8 cellular contexts compared by ENCODE assay signal in the genomic region with DNA sequence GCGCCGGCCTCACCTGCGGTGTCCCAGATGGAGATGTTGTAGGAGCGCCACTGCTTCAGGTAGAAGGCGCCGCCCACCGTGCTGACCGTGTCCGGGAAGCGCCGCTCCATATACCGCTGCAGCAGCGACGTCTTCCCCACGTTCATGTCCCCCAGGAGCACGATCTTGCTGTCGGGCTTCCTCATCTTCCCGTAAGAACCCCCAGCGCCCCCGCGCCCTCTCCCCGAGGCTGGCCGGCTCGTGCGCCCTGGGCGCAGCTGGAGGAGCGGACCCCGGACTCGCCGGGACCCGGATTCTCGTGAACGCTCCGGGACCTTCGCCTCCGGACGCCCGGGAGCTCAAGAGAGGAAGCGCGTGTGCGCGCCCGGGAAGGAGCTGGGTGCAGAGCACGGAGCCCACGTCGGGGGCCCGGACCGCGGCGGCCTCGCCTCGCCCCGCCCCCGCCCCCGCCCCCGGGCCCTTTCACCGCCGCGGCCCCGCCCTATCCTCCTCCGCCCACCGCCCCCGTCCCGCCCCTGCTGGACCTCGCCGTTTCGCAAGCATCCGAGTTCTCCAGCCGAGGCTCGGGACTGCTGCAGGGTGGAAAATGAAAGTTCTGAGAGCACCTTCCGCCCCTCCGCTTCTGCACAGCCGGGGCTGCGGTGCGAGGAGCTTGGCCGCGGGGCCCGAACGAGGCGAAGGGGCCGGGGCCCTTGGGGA. TPM values are rescaled to one million over a fixed set of nuclear protein-coding genes. Genes with fewer than 3 reads are reported as not detected.
A peak's percentile ranks its signal among the peaks of the same experiment; 100 is the strongest.
DNase-seq lines count a peak whose midpoint lies in the region; ATAC-seq and TF ChIP-seq lines count a peak whose summit lies in the region.

A gene with protein sequence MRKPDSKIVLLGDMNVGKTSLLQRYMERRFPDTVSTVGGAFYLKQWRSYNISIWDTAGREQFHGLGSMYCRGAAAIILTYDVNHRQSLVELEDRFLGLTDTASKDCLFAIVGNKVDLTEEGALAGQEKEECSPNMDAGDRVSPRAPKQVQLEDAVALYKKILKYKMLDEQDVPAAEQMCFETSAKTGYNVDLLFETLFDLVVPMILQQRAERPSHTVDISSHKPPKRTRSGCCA (minus strand): TSS at position 388 of the 699 bp plus-strand sequence. CDS start 203 bp downstream, at position 185.

- POLR2A ChIA-PET in BJ (lab: Charles Lee) = interaction anchor here (0.6 to 1.2 kb wide), 3 partner anchors 141 to 249 kb away, joined by 3 read pairs; no protein-coding TSS in a partner anchor

- peaks cover 6% of the 10 kb centered on the region; the same call in 1 of the 2 replicates for H3K27me3 ChIP-seq in BJ (ENCODE audit: control insufficient read depth, insufficient read depth, low read length)
- peaks cover 54% of the 10 kb centered on the region for H3K27me3 ChIP-seq in OCI-LY3 (ENCODE audit: low read depth, low read length)
- H3K27me3 ChIP-seq in esophagus (ENCODE audit: control insufficient read depth in 1 of 2, insufficient read depth in 2 of 2, low read length in 2 of 2) = no peaks in the 10 kb centered on the region

- H3K9me3 ChIP-seq in OCI-LY3 (ENCODE audit: insufficient read depth, low read length) (no peaks in the 10 kb centered on the region), esophagus (ENCODE audit: control insufficient read depth in 2 of 2, insufficient read depth in 1 of 2, low read depth in 1 of 2, low read length in 1 of 2) (no peaks in the 10 kb centered on the region)

- H3K9ac ChIP-seq in OCI-LY3 (ENCODE audit: low read length) = no peak within 1 kb of the TSS; the same call in 1 of the 2 replicates

- no peak for TF ChIP-seq CTCF in BJ (IDR thresholded peaks at IDR 0.05; ENCODE audit: insufficient read depth, low read depth, low read length)
- no peak for TF ChIP-seq CTCF in OCI-LY3 (IDR thresholded peaks at IDR 0.05; ENCODE audit: low read depth, low read length)

- no peak within 1 kb of the TSS for H3K27ac ChIP-seq in OCI-LY3 (ENCODE audit: low read length)
- peak within 1 kb of the TSS; percentile 79 to 92 for H3K27ac ChIP-seq in esophagus (ENCODE audit: low read depth in 2 of 2, low read length in 1 of 2)

- 1% methylated on average over 54 to 81 of the region's 81 CpGs for WGBS in esophagus, 2 donors

- H3K4me3 ChIP-seq in BJ (ENCODE audit: low read depth, low read length) (peak within 1 kb of the TSS; percentile 87), OCI-LY3 (ENCODE audit: low read length) (peak within 1 kb of the TSS; percentile 58), esophagus (ENCODE audit: low read depth in 1 of 2, low read length in 2 of 2) (peak within 1 kb of the TSS; percentile 62 to 64)

- ATAC-seq in GM19043 (IDR thresholded peaks at IDR 0.05; ENCODE audit: low read depth, unreplicated experiment) (peak; percentile 77), HG03196 (IDR thresholded peaks at IDR 0.05; ENCODE audit: unreplicated experiment) (peak; percentile 64)

- H4K20me1 ChIP-seq in OCI-LY3 (ENCODE audit: insufficient read depth, low read length) = no peaks in the 10 kb centered on the region

- no peak within 1 kb of the TSS for H2AFZ ChIP-seq in OCI-LY3 (ENCODE audit: low read depth, low read length)

- DNase-seq in BJ (ENCODE audit: low read depth) (no peak), myocyte (ENCODE audit: low read depth) (peak; percentile 68)
- peak; percentile 65 for DNase-seq in activated T-cell treated with anti-CD3 and anti-CD28 coated beads, Interleukin-2, amount 50 U/mL, for 1 hour
- DNase-seq in stimulated activated CD8-positive, alpha-beta memory T cell treated with anti-CD3 and anti-CD28 coated beads, Interleukin-7, amount 100 ng/mL, for 4 hours (ENCODE audit: low read depth in 2 of 2) = peak; percentile 17 to 60

- H3K36me3 ChIP-seq in BJ (ENCODE audit: control insufficient read depth, insufficient read depth, low read length) (peaks cover 2% of the 10 kb centered on the region; the same call in 1 of the 2 replicates), OCI-LY3 (replicated peaks; ENCODE audit: low read depth, low read length) (no peaks in the 10 kb centered on the region), esophagus (ENCODE audit: control insufficient read depth in 2 of 2, insufficient read depth in 2 of 2, low read length in 1 of 2) (no peaks in the 10 kb centered on the region)

- CTCF ChIA-PET in BJ (lab: Yijun Ruan, JAX) = interaction anchor here (1.0 kb wide), 1 partner anchor 50 kb away, joined by 3 read pairs; no protein-coding TSS in a partner anchor

- H3K4me1 ChIP-seq in OCI-LY3 (ENCODE audit: low read length) (no peaks in the 10 kb centered on the region), esophagus (ENCODE audit: control insufficient read depth in 2 of 2, insufficient read depth in 2 of 2, low read length in 1 of 2) (peaks cover 0 to 4% of the 10 kb centered on the region in 2 donors)

- no peaks in the 10 kb centered on the region for H3K79me2 ChIP-seq in OCI-LY3 (ENCODE audit: low read length)

- H3K4me2 ChIP-seq in OCI-LY3 (ENCODE audit: low read length) = peak within 1 kb of the TSS; percentile 56

RNA-seq across cellular contexts. Expression of the gene that starts here (rescaled TPM):
- polyA plus RNA-seq in BJ (2011; rRNA removed) = 2.5 and 4.9 TPM in 2 replicates
- 1.1 and 1.7 TPM in 2 replicates for polyA minus RNA-seq in BJ (2011; rRNA and poly(A)+ RNA removed)
- 1 to 10 TPM; 1.0 to 2.3 TPM for polyA plus RNA-seq in esophagus
- 0.29 and 0.47 TPM in 2 replicates for total RNA-seq in myocyte
- 0.69 TPM for polyA plus RNA-seq in myocyte (2012)

Comparison
In these comparisons a context has a peak if more than half of its experiments do, and no peak if none do; other contexts are left out.
1. Peak in DNase-seq in myocyte; RNA of the gene not detected or under 1 TPM.